ENCODE assay signal across 9 cellular contexts in genomic region chr12:56724989-56725722, GRCh38. TPM values are rescaled to one million over a fixed set of nuclear protein-coding genes. Genes with fewer than 3 reads are reported as not detected.
DNase-seq lines count a peak whose midpoint lies in the region; ATAC-seq, FAIRE-seq and TF ChIP-seq lines count a peak whose summit lies in the region.
"Had no signal": no experiment of that assay in that cellular context is flagged by ENCODE, and none has a peak within 500 bp of the region (broad histone marks: within the 10 kb centered on the region; RNA-seq: fewer than 3 reads in every experiment).

Gene NACA, minus strand, starts transcription at chr12:56725299. Its CDS starts 778 bp downstream, at chr12:56724521.

- peaks cover 18 to 26% of the 10 kb centered on the region in 2 donors for H3K4me1 ChIP-seq in kidney (ENCODE audit: control insufficient read depth in 1 of 2, insufficient read depth in 1 of 2, low read depth in 1 of 2, low read length in 2 of 2)

- peaks cover 0 to 2% of the 10 kb centered on the region in 2 donors for H3K36me3 ChIP-seq in kidney (ENCODE audit: control insufficient read depth in 1 of 2, insufficient read depth in 2 of 2, low read length in 2 of 2)

- peak within 1 kb of the TSS; percentile 98 to 99 for H3K4me3 ChIP-seq in kidney (ENCODE audit: low read length in 2 of 2)

- peak; percentile 91 for TF ChIP-seq POLR2A in GM19099 (IDR thresholded peaks at IDR 0.05; ENCODE audit: extremely low read depth, insufficient read length, low read depth)

- DNase-seq in AG20443 (ENCODE audit: low spot score), result peak; percentile 98
- peak; percentile 96 for DNase-seq in NCI-H510A (lab: John Stamatoyannopoulos, UW)
- DNase-seq in activated CD4-positive, alpha-beta T cell treated with anti-CD3 and anti-CD28 coated beads for 1 hour, result peak; percentile 96
- DNase-seq in cerebellum (ENCODE audit: low spot score), result peak; percentile 99
- peak; percentile 100 for DNase-seq in kidney
- peak; percentile 100 for DNase-seq in stimulated activated CD4-positive, alpha-beta T cell treated with anti-CD3 and anti-CD28 coated beads, Interleukin-15, amount 100 ng/mL, for 24 hours

- intact Hi-C loops in kidney (cut with DNase I), result no loop called here

- ATAC-seq in HG03432 (IDR thresholded peaks at IDR 0.05; ENCODE audit: unreplicated experiment), result peak; percentile 97

- FAIRE-seq in kidney (lab: Jason Lieb, UNC), result peak; percentile 54
- FAIRE-seq: islet of Langerhans had no signal

- peak within 1 kb of the TSS; percentile 93 for H3K27ac ChIP-seq in kidney (ENCODE audit: low read depth in 2 of 2, low read length in 2 of 2)

- H3K9ac ChIP-seq in kidney (ENCODE audit: low read length in 2 of 2), result peak within 1 kb of the TSS; percentile 99 to 100

- no peak for TF ChIP-seq CTCF in kidney (IDR thresholded peaks at IDR 0.05; ENCODE audit: borderline replicate concordance, extremely low read depth, insufficient read depth)

- H3K9me3 ChIP-seq in kidney (ENCODE audit: control insufficient read depth in 1 of 2, low read length in 2 of 2), result no peaks in the 10 kb centered on the region

RNA-seq across cellular contexts. Expression of gene NACA, which starts in this region (rescaled TPM):
- 791 TPM for total RNA-seq in cerebellum
- total RNA-seq in kidney, result 660 TPM
- polyA plus RNA-seq in kidney (ENCODE audit: insufficient read depth, low read depth, low replicate concordance), result 1,180 TPM

Comparison
In these comparisons a context has a peak if more than half of its experiments do, and no peak if none do; other contexts are left out.
1. Peak in every context shown above with its lines: DNase-seq, ATAC-seq, H3K4me3 ChIP-seq and H3K27ac ChIP-seq.